ENCODE assay signal across 11 cellular contexts in genomic region chr18:60146220-60146960, GRCh38.
DNase-seq lines count a peak whose midpoint lies in the region; ATAC-seq, FAIRE-seq and TF ChIP-seq lines count a peak whose summit lies in the region.
"Had no signal": no experiment of that assay in that cellular context is flagged by ENCODE, and none has a peak within 500 bp of the region (broad histone marks: within the 10 kb centered on the region; RNA-seq: fewer than 3 reads in every experiment).

No MANE protein-coding gene starts in this region.

- CTCF ChIA-PET in GM12878 (lab: Yijun Ruan, JAX), result interaction anchor here (0.6 kb wide), 3 partner anchors 216 to 328 kb away, joined by 3 read pairs; no protein-coding TSS in a partner anchor

- SMC1A ChIA-PET in GM12878 (lab: Charles Lee; ENCODE audit: uncharacterized antibody, unreplicated experiment), result interaction anchor here (0.8 kb wide), 1 partner anchor 310 kb away, joined by 4 read pairs; no protein-coding TSS in a partner anchor

- H3K4me2 ChIP-seq in GM12878 (ENCODE audit: control insufficient read depth, insufficient read depth), result no peak overlapping the region

- no peak overlapping the region for H2AFZ ChIP-seq in GM12878 (ENCODE audit: control insufficient read depth, low read depth, low read length)

- WGBS in GM12878 (ENCODE audit: insufficient coverage, insufficient replicate concordance, low lambda C conversion rate, missing lambda C conversion rate), result 3% methylated on average over 11 of the region's 11 CpGs
- WGBS in sigmoid colon, 2 donors, result 78 to 85% methylated on average over 11 of the region's 11 CpGs

- H3K27me3 ChIP-seq in GM12878 (replicated peaks in 1 of 2; ENCODE audit: control insufficient read depth in 2 of 2, insufficient read depth in 2 of 2, low read length in 1 of 2) (peaks cover 3% of the 10 kb centered on the region in 2 experiments; a peak in 3 of 4 replicates), sigmoid colon (no peaks in the 10 kb centered on the region)

- no peak for TF ChIP-seq RAD21 in GM12878 (IDR thresholded peaks at IDR 0.05; ENCODE audit: insufficient read depth, low read depth, low read length)

- TF ChIP-seq CTCF in GM12878 (IDR thresholded peaks at IDR 0.05 in 2 of 3, conservative IDR thresholded peaks at IDR 0.05 in 1 of 3; ENCODE audit: control insufficient read depth in 2 of 3, extremely low read depth in 1 of 3, insufficient read depth in 1 of 3, low read depth in 3 of 3, low read length in 3 of 3) (no peak), sigmoid colon (IDR thresholded peaks at IDR 0.05) (no peak)

- BruUV-seq in GM12878 (replicated peaks; lab: Mats Ljungman, UMichigan), result no TSS peak

- no peak for TF ChIP-seq POLR2A in GM12878 (IDR thresholded peaks at IDR 0.05; ENCODE audit: low read depth, low read length)
- no peak for TF ChIP-seq POLR2A in sigmoid colon (IDR thresholded peaks at IDR 0.05)

- H3K36me3 ChIP-seq in GM12878 (ENCODE audit: control insufficient read depth in 2 of 2, insufficient read depth in 2 of 2, low read length in 1 of 2) (no peaks in the 10 kb centered on the region), sigmoid colon (no peaks in the 10 kb centered on the region)

- ATAC-seq in GM18499 (IDR thresholded peaks at IDR 0.05; ENCODE audit: insufficient read depth, unreplicated experiment) (peak; percentile 65), GM21576 (IDR thresholded peaks at IDR 0.05; ENCODE audit: unreplicated experiment) (peak; percentile 56), HG03280 (IDR thresholded peaks at IDR 0.05; ENCODE audit: unreplicated experiment) (peak; percentile 74), GM12878 (peak; percentile 41)

- H3K27ac ChIP-seq in GM12878 (ENCODE audit: control insufficient read depth, insufficient read depth) (no peak overlapping the region), sigmoid colon (no peak overlapping the region)

- H3K4me3 ChIP-seq in GM12878 (no peak overlapping the region), sigmoid colon (no peak overlapping the region)

- no peak overlapping the region for H3K9ac ChIP-seq in GM12878 (ENCODE audit: control insufficient read depth, insufficient read depth, low read length)

- no peaks in the 10 kb centered on the region for H3K79me2 ChIP-seq in GM12878 (ENCODE audit: control insufficient read depth, insufficient read depth, low read length)

- RAD21 ChIA-PET in GM12878 (lab: Charles Lee; ENCODE audit: unreplicated experiment), result no interaction called here

- H3K9me3 ChIP-seq in GM12878 (replicated peaks; ENCODE audit: control insufficient read depth, insufficient read depth, low read length) (no peaks in the 10 kb centered on the region), sigmoid colon (no peaks in the 10 kb centered on the region)

- POLR2A ChIA-PET in GM12878 (lab: Charles Lee), result no interaction called here

- no peak for TF ChIP-seq EP300 in GM12878 (IDR thresholded peaks at IDR 0.05; ENCODE audit: borderline replicate concordance in 1 of 2, control insufficient read depth in 1 of 2, low read depth in 2 of 2, low read length in 2 of 2)
- no peak for TF ChIP-seq EP300 in sigmoid colon (IDR thresholded peaks at IDR 0.05)

- intact Hi-C loops in GM12878 (cut with micrococcal nuclease; ENCODE audit: unreplicated experiment) (no loop called here), sigmoid colon (cut with DNase I) (no loop called here)

- DNase-seq in GM12878 (ENCODE audit: low read depth, low spot score) (no peak), sigmoid colon (no peak), NCI-H2227 treated with DMSO at 0.1 percent for 48 hours (lab: John Stamatoyannopoulos, UW) (no peak), glomerular visceral epithelial cell (ENCODE audit: extremely low spot score) (no peak), cortex of kidney (lab: John Stamatoyannopoulos, UW) (no peak)
- DNase-seq: CD4-positive, alpha-beta T cell; MM.1S had no signal

- in situ Hi-C loops in GM12878 (cut with MboI), result no loop called here

- FAIRE-seq in GM12878 (lab: Jason Lieb, UNC), result no peak
- FAIRE-seq: colon had no signal

- no peaks in the 10 kb centered on the region for H3K4me1 ChIP-seq in GM12878 (ENCODE audit: control insufficient read depth, insufficient read depth, low read length)
- no peaks in the 10 kb centered on the region for H3K4me1 ChIP-seq in sigmoid colon

- H4K20me1 ChIP-seq in GM12878 (ENCODE audit: control insufficient read depth, insufficient read depth), result no peaks in the 10 kb centered on the region

TF ChIP-seq in GM12878, 131 proteins besides CTCF, POLR2A, EP300 and RAD21:
- TF ChIP-seq FOS (IDR thresholded peaks at IDR 0.05; ENCODE audit: borderline replicate concordance, extremely low read depth, insufficient read length) (no peak), NFIC (IDR thresholded peaks at IDR 0.05; ENCODE audit: low read depth, low read length) (no peak), CREB1 (IDR thresholded peaks at IDR 0.05; ENCODE audit: low read depth) (no peak), TBL1XR1 (IDR thresholded peaks at IDR 0.05; ENCODE audit: low read depth, low read length) (no peak), ZBED1 (IDR thresholded peaks at IDR 0.05; ENCODE audit: borderline replicate concordance) (no peak), NKRF (conservative IDR thresholded peaks at IDR 0.05) (no peak)
